8 cellular contexts compared by ENCODE assay signal in the genomic region with DNA sequence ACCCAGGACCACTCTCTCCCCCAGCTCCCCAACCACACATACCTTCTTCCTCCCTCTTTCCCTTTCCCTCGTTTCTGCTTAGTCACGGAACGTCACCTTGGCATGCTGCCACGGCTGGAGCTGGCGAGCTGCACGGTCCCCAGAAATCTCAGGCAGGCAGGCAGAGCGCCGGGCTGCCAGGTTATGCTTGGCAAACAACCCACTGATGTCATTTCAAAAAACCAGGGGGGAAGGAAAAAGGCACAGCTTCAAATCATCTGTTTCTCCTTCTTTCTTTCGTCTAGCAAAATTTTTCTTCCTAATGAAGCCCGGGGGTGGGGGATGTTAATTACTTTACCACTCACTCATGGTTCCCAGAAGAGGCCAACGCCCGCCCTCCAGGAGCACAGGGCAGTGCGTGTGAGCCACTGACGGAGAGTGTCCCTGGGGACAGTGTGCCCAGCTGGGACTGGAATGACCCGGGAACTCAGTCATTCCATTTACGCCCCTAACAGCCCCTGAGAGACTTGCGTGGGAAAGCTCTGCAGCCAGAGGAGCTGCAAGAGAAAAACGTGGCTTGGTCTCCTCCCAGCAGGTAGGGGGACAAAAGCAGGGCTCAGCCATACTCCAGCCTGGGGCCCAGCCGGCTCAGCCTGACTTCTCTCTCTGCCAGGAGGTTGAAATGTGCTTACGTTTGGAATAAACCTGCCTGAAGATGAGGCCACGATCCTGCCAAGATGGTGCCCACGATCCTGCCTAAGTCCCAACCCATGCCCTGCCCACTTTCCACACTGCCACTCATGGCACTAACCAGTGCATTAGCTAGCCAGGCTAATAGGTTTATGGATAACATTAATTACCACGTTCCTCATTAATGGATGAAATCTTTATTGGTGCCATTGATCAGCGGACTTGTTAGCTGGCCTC.
DNase-seq lines count a peak whose midpoint lies in the region; ATAC-seq and TF ChIP-seq lines count a peak whose summit lies in the region.

No MANE protein-coding gene starts in this region.

- POLR2A ChIA-PET in CD8-positive, alpha-beta T cell (lab: Charles Lee), result no interaction called here

- no peaks in the 10 kb centered on the region for H3K9me3 ChIP-seq in CD8-positive, alpha-beta T cell (ENCODE audit: low read length)

- ATAC-seq in CD8-positive, alpha-beta T cell, result no peak
- ATAC-seq in GM18907 (IDR thresholded peaks at IDR 0.05; ENCODE audit: unreplicated experiment), result no peak
- ATAC-seq in GM19455 (IDR thresholded peaks at IDR 0.05; ENCODE audit: unreplicated experiment), result no peak

- H3K4me3 Mint-ChIP-seq in CD8-positive, alpha-beta T cell, result no peak overlapping the region

- DNase-seq in GOT3 (lab: John Stamatoyannopoulos, UW), result peak; percentile 76
- DNase-seq in NCI-H69 (lab: John Stamatoyannopoulos, UW), result peak; percentile 87
- DNase-seq in epithelial cell of esophagus (ENCODE audit: low read depth), result peak; percentile 85
- peak; percentile 92 for DNase-seq in myocyte (ENCODE audit: low read depth)
- no peak for DNase-seq in CD8-positive, alpha-beta T cell
- DNase-seq in stimulated activated CD4-positive, alpha-beta T cell treated with anti-CD3 and anti-CD28 coated beads, Interleukin-4, amount 100 ng/mL, for 4 hours, result no peak

- H3K27me3 ChIP-seq in CD8-positive, alpha-beta T cell (ENCODE audit: insufficient read depth, low read length), result no peaks in the 10 kb centered on the region

- TF ChIP-seq CTCF in epithelial cell of esophagus (IDR thresholded peaks at IDR 0.05; ENCODE audit: insufficient read depth, low read depth, low read length, missing control alignments), result no peak
- TF ChIP-seq CTCF in CD8-positive, alpha-beta T cell (IDR thresholded peaks at IDR 0.05), result no peak

- CTCF ChIA-PET in CD8-positive, alpha-beta T cell (lab: Charles Lee), result no interaction called here

- no peak overlapping the region for H3K4me3 ChIP-seq in epithelial cell of esophagus (ENCODE audit: low read length)
- no peak overlapping the region for H3K4me3 ChIP-seq in CD8-positive, alpha-beta T cell (ENCODE audit: low read depth, low read length)

- peaks cover 9% of the 10 kb centered on the region for H3K4me1 Mint-ChIP-seq in CD8-positive, alpha-beta T cell (ENCODE audit: low read depth)

- H3K36me3 ChIP-seq in CD8-positive, alpha-beta T cell (ENCODE audit: insufficient read depth, low read length), result no peaks in the 10 kb centered on the region

- H3K27ac ChIP-seq in CD8-positive, alpha-beta T cell (ENCODE audit: low read depth, low read length), result no peak overlapping the region

- H3K36me3 Mint-ChIP-seq in CD8-positive, alpha-beta T cell, result no peaks in the 10 kb centered on the region

- intact Hi-C loops in CD8-positive, alpha-beta T cell (cut with DNase I, micrococcal nuclease), result loop anchor here in 1 of 2 experiments (5.0 kb wide), 1 partner anchor 347 kb away; no protein-coding TSS in a partner anchor

- no peaks in the 10 kb centered on the region for H3K9me3 Mint-ChIP-seq in CD8-positive, alpha-beta T cell

- H3K27ac Mint-ChIP-seq in CD8-positive, alpha-beta T cell, result no peak overlapping the region

- peaks cover 6% of the 10 kb centered on the region for H3K27me3 Mint-ChIP-seq in CD8-positive, alpha-beta T cell (ENCODE audit: low read depth)

- H3K4me1 ChIP-seq in CD8-positive, alpha-beta T cell (ENCODE audit: insufficient read depth, low read length), result no peaks in the 10 kb centered on the region

Comparison
In these comparisons a context has a peak if more than half of its experiments do, and no peak if none do; other contexts are left out.
1. DNase-seq: peak in GOT3 (single experiment), NCI-H69 (single experiment), epithelial cell of esophagus (single experiment) and myocyte (single experiment); none in CD8-positive, alpha-beta T cell (0 of 7) and stimulated activated CD4-positive, alpha-beta T cell treated with anti-CD3 and anti-CD28 coated beads, Interleukin-4, amount 100 ng/mL, for 4 hours (0 of 2).